Comparison of ENCODE assay signal across 9 cellular contexts in genomic region chr5:80481019-80481893, GRCh38. TPM values are rescaled to one million over a fixed set of nuclear protein-coding genes. Genes with fewer than 3 reads are reported as not detected.
DNase-seq lines count a peak whose midpoint lies in the region; ATAC-seq, FAIRE-seq and TF ChIP-seq lines count a peak whose summit lies in the region.
"Had no signal": no experiment of that assay in that cellular context is flagged by ENCODE, and none has a peak within 500 bp of the region (broad histone marks: within the 10 kb centered on the region; RNA-seq: fewer than 3 reads in every experiment).

No MANE protein-coding gene starts in this region.

- peak; percentile 68 for ATAC-seq in GM18907 (IDR thresholded peaks at IDR 0.05; ENCODE audit: unreplicated experiment)
- no peak for ATAC-seq in GM21737 (IDR thresholded peaks at IDR 0.05; ENCODE audit: unreplicated experiment)
- ATAC-seq in GM21786 (IDR thresholded peaks at IDR 0.05; ENCODE audit: unreplicated experiment) = no peak

- dilution Hi-C loops in endothelial cell of umbilical vein (cut with MboI; ENCODE audit: extremely low pct_ligation_motif_present, low sequenced_read_pairs) = no loop called here

- no peaks in the 10 kb centered on the region for H3K27me3 Mint-ChIP-seq in CD4-positive, alpha-beta memory T cell
- H3K27me3 Mint-ChIP-seq in neural crest cell (ENCODE audit: low read depth) = no peaks in the 10 kb centered on the region

- no peaks in the 10 kb centered on the region for H3K27me3 ChIP-seq in CD4-positive, alpha-beta memory T cell (ENCODE audit: insufficient read depth, low read length)
- no peaks in the 10 kb centered on the region for H3K27me3 ChIP-seq in endothelial cell of umbilical vein (ENCODE audit: control insufficient read depth in 2 of 2, insufficient read depth in 2 of 2, low read length in 2 of 2)

- H3K9me3 ChIP-seq in CD4-positive, alpha-beta memory T cell (ENCODE audit: control insufficient read depth in 1 of 2, low read length in 2 of 2) = no peaks in the 10 kb centered on the region
- no peaks in the 10 kb centered on the region for H3K9me3 ChIP-seq in endothelial cell of umbilical vein (replicated peaks; ENCODE audit: control insufficient read depth, insufficient read depth, low read length)

- intact Hi-C loops in CD4-positive, alpha-beta memory T cell (cut with micrococcal nuclease) = loop anchor here (1.0 to 10.0 kb wide), 3 partner anchors 191 to 824 kb away; partner anchors contain the start of gene ZCCHC9
- intact Hi-C loops in endothelial cell of umbilical vein (cut with micrococcal nuclease) = loop anchor here (1.0 to 10.0 kb wide), 5 partner anchors 73 to 714 kb away; partner anchors contain the start of genes RASGRF2 and ZFYVE16

- no peak overlapping the region for H3K9ac ChIP-seq in endothelial cell of umbilical vein (replicated peaks; ENCODE audit: extremely low read depth, insufficient read depth, low read length)

- no peaks in the 10 kb centered on the region for H3K79me2 ChIP-seq in endothelial cell of umbilical vein (ENCODE audit: control insufficient read depth, insufficient read depth, low read length)

- TF ChIP-seq CTCF in LNCAP (IDR thresholded peaks at IDR 0.05) = peak; percentile 85
- TF ChIP-seq CTCF in endothelial cell of umbilical vein (IDR thresholded peaks at IDR 0.05; ENCODE audit: extremely low read depth in 1 of 2, insufficient read depth in 1 of 2, low read depth in 1 of 2, low read length in 2 of 2) = peak; percentile 81 to 85
- peak; percentile 75 for TF ChIP-seq CTCF in neural crest cell (conservative IDR thresholded peaks at IDR 0.05)

- peaks cover 0 to 37% (median 16%) of the 10 kb centered on the region in 8 donors for H3K9me3 Mint-ChIP-seq in CD4-positive, alpha-beta memory T cell
- H3K9me3 Mint-ChIP-seq in neural crest cell = peaks cover 15% of the 10 kb centered on the region

- no peak overlapping the region for H3K27ac Mint-ChIP-seq in CD4-positive, alpha-beta memory T cell
- H3K27ac Mint-ChIP-seq in neural crest cell (ENCODE audit: unreplicated experiment) = no peak overlapping the region

- no TSS peak for BruUV-seq in endothelial cell of umbilical vein (replicated peaks; lab: Mats Ljungman, UMichigan)

- CTCF ChIA-PET in CD4-positive, alpha-beta memory T cell (lab: Charles Lee; ENCODE audit: partially characterized antibody) = interaction anchor here (0.7 to 2.2 kb wide), 9 partner anchors 12 to 191 kb away, joined by 3 to 10 read pairs (median 3); no protein-coding TSS in a partner anchor
- CTCF ChIA-PET in endothelial cell of umbilical vein (lab: Charles Lee) = interaction anchor here (0.6 to 6.3 kb wide), 40 partner anchors 9 to 714 kb away, joined by 3 to 116 read pairs (median 4); partner anchors contain the start of genes DHFR, MSH3 and ZFYVE16

- peak in 4 of 5 donors; percentile 16 to 31 (median 23) for DNase-seq in CD4-positive, alpha-beta memory T cell
- DNase-seq in SW480 (ENCODE audit: low spot score) (peak; percentile 36), endothelial cell of umbilical vein (ENCODE audit: low read depth, low spot score) (peak; percentile 59), neural crest cell (ENCODE audit: low read depth, low spot score) (peak; percentile 8)

- no peak overlapping the region for H3K4me3 Mint-ChIP-seq in CD4-positive, alpha-beta memory T cell
- peak overlapping the region; percentile 35 for H3K4me3 Mint-ChIP-seq in neural crest cell

- H3K4me3 ChIP-seq in CD4-positive, alpha-beta memory T cell (ENCODE audit: low read length in 2 of 2) = no peak overlapping the region
- H3K4me3 ChIP-seq in endothelial cell of umbilical vein (replicated peaks in 1 of 3; ENCODE audit: insufficient read depth in 1 of 3, low read depth in 1 of 3, low read length in 3 of 3) = no peak overlapping the region
- H3K4me3 ChIP-seq: SK-N-MC had no signal

- TF ChIP-seq POLR2A in endothelial cell of umbilical vein (IDR thresholded peaks at IDR 0.05; ENCODE audit: low read depth, low read length) = no peak

- peaks cover 21 to 37% of the 10 kb centered on the region in 2 donors for H3K36me3 Mint-ChIP-seq in CD4-positive, alpha-beta memory T cell
- H3K36me3 Mint-ChIP-seq in neural crest cell (ENCODE audit: low read depth) = peaks cover 33% of the 10 kb centered on the region

- peaks cover 2% of the 10 kb centered on the region for H4K20me1 ChIP-seq in endothelial cell of umbilical vein (replicated peaks; ENCODE audit: control insufficient read depth, extremely low read depth, insufficient read depth, low read length)

- no peaks in the 10 kb centered on the region for H3K36me3 ChIP-seq in CD4-positive, alpha-beta memory T cell (ENCODE audit: insufficient read depth, low read length)
- no peaks in the 10 kb centered on the region for H3K36me3 ChIP-seq in endothelial cell of umbilical vein (ENCODE audit: control insufficient read depth in 2 of 2, extremely low read depth in 1 of 2, insufficient read depth in 2 of 2, low read length in 2 of 2)

- peaks cover 0 to under 1% (median under 1%) of the 10 kb centered on the region in 4 donors for H3K4me1 Mint-ChIP-seq in CD4-positive, alpha-beta memory T cell
- H3K4me1 Mint-ChIP-seq in neural crest cell = peaks cover 6% of the 10 kb centered on the region

- FAIRE-seq in endothelial cell of umbilical vein (lab: Jason Lieb, UNC) = peak; percentile 74

- no peaks in the 10 kb centered on the region for H3K4me1 ChIP-seq in CD4-positive, alpha-beta memory T cell (ENCODE audit: insufficient read depth, low read length)
- H3K4me1 ChIP-seq in endothelial cell of umbilical vein (ENCODE audit: control insufficient read depth, extremely low read depth, insufficient read depth, low read length) = no peaks in the 10 kb centered on the region

- no peak overlapping the region for H2AFZ ChIP-seq in endothelial cell of umbilical vein (ENCODE audit: low read depth, low read length)

- POLR2A ChIA-PET in CD4-positive, alpha-beta memory T cell (lab: Charles Lee; ENCODE audit: partially characterized antibody) = interaction anchor here (0.6 kb wide), 1 partner anchor 174 kb away, joined by 6 read pairs; no protein-coding TSS in a partner anchor
- POLR2A ChIA-PET in endothelial cell of umbilical vein (lab: Charles Lee) = interaction anchor here (0.9 kb wide), 1 partner anchor 74 kb away, joined by 4 read pairs; the partner anchor contains the start of gene ZFYVE16

- H3K27ac ChIP-seq in CD4-positive, alpha-beta memory T cell (ENCODE audit: low read depth, low read length) = no peak overlapping the region
- no peak overlapping the region for H3K27ac ChIP-seq in endothelial cell of umbilical vein (ENCODE audit: insufficient read depth, low read depth, low read length)
- H3K27ac ChIP-seq: SK-N-MC had no signal

- no peak overlapping the region for H3K4me2 ChIP-seq in endothelial cell of umbilical vein (ENCODE audit: insufficient read depth, low read length)

- no peaks in the 10 kb centered on the region for H3K9me1 ChIP-seq in endothelial cell of umbilical vein (replicated peaks; ENCODE audit: control insufficient read depth, extremely low read depth, insufficient read depth, low read length)

TF ChIP-seq in endothelial cell of umbilical vein, 7 proteins besides CTCF, POLR2A, EP300 and RAD21:
- TF ChIP-seq GATA2 (IDR thresholded peaks at IDR 0.05; ENCODE audit: insufficient read depth, insufficient read length, low read depth, low read length) (no peak), JUN (IDR thresholded peaks at IDR 0.05; ENCODE audit: borderline replicate concordance, insufficient read depth, insufficient read length, low read depth) (no peak), EZH2 (IDR thresholded peaks at IDR 0.05; ENCODE audit: borderline replicate concordance, low read depth, low read length, severe bottlenecking) (no peak), FOS (IDR thresholded peaks at IDR 0.05; ENCODE audit: borderline replicate concordance, insufficient read depth, low read length) (no peak), MAX (IDR thresholded peaks at IDR 0.05; ENCODE audit: insufficient read depth, insufficient read length) (no peak), MYC (IDR thresholded peaks at IDR 0.05; ENCODE audit: low read depth, low read length) (no peak), POLR2AphosphoS5 (IDR thresholded peaks at IDR 0.05; ENCODE audit: insufficient read depth, low read depth, low read length) (no peak)
TF ChIP-seq in endothelial cell of umbilical vein: peak in this region for 0.

RNA-seq across cellular contexts. Expression of gene FAM151B, which starts 6.6 kb away (rescaled TPM):
- under 1 TPM; 0.39 to 0.47 TPM for total RNA-seq in CD4-positive, alpha-beta memory T cell
- polyA plus RNA-seq in CD4-positive, alpha-beta memory T cell = under 1 TPM in 1 of 2 donors, not detected in 1; 0.16 TPM
- total RNA-seq in endothelial cell of umbilical vein (2.0 and 2.6 TPM in 2 replicates), neural crest cell (1.9 and 2.0 TPM in 2 replicates)
- 0.64 and 0.91 TPM in 2 replicates for polyA plus RNA-seq in endothelial cell of umbilical vein
- polyA plus RNA-seq in endothelial cell of umbilical vein (2011; cell fraction: cytosol; rRNA removed) = 0.99 and 1.2 TPM in 2 replicates
- 2.3 and 3.2 TPM in 2 replicates for polyA plus RNA-seq in endothelial cell of umbilical vein (2011; cell fraction: nucleus; rRNA removed)
- 1.2 and 1.8 TPM in 2 replicates for polyA plus RNA-seq in endothelial cell of umbilical vein (2012)
- polyA minus RNA-seq in endothelial cell of umbilical vein = 1.5 and 4.7 TPM in 2 replicates
- polyA minus RNA-seq in endothelial cell of umbilical vein (2011; cell fraction: cytosol; rRNA and poly(A)+ RNA removed) = 1.1 TPM
- polyA minus RNA-seq in endothelial cell of umbilical vein (2011; cell fraction: nucleus; rRNA and poly(A)+ RNA removed) = 2.8 and 6.0 TPM in 2 replicates

Comparison
In these comparisons a context has a peak if more than half of its experiments do, and no peak if none do; other contexts are left out.
1. DNase-seq: peak in every context shown above with its lines; median percentile 59 in endothelial cell of umbilical vein; 36 in SW480; 23 in CD4-positive, alpha-beta memory T cell; 8 in neural crest cell.